Comparison of ENCODE assay signal across 8 cellular contexts in the genomic region with DNA sequence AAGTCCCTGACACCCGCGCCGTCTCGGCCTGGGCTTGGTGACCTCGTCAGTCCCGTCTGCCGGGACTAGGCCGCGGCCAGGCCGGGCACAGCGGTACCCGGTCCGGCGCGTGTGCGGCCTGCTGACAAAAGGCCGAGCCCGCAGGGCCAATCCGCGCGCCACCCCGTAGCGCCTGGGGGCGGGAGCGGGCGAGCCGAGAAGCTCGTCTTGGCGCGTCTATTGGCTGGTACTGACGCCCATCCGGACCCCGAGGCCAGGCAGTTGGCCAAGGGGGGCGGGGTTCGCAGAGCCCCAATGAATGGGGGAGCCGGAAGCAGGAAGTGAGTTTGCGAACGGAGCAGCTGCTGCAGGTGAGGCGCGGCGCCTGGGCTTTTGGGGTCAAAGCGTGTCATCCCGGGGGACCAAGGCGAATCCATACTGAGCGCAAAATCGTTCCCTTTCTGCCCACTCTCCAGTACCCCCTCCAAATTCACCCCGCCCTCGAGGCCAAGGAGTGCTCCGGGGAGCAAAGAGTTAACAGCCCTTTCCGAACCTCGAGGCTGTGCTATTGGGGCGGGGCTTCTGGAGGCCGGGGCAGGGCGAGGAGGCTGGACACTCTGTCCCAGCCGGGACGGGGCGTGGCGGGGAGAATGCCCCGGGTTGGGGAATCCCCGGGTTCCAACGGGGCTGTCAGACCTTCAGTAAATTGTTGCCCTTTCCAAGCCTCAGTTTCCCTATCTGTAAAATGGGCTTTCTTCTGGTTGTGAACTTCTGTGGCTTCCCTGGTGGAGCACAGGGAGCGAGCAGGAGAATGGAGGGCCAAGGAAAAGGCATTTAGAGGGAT. TPM values are rescaled to one million over a fixed set of nuclear protein-coding genes. Genes with fewer than 3 reads are reported as not detected.
DNase-seq lines count a peak whose midpoint lies in the region; ATAC-seq and FAIRE-seq lines count a peak whose summit lies in the region.

A gene with protein sequence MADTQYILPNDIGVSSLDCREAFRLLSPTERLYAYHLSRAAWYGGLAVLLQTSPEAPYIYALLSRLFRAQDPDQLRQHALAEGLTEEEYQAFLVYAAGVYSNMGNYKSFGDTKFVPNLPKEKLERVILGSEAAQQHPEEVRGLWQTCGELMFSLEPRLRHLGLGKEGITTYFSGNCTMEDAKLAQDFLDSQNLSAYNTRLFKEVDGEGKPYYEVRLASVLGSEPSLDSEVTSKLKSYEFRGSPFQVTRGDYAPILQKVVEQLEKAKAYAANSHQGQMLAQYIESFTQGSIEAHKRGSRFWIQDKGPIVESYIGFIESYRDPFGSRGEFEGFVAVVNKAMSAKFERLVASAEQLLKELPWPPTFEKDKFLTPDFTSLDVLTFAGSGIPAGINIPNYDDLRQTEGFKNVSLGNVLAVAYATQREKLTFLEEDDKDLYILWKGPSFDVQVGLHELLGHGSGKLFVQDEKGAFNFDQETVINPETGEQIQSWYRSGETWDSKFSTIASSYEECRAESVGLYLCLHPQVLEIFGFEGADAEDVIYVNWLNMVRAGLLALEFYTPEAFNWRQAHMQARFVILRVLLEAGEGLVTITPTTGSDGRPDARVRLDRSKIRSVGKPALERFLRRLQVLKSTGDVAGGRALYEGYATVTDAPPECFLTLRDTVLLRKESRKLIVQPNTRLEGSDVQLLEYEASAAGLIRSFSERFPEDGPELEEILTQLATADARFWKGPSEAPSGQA (plus strand): TSS at position 319 of the 823 bp plus-strand sequence. CDS start 1,767 bp downstream, outside the sequence.

- ATAC-seq in GM21367 (IDR thresholded peaks at IDR 0.05; ENCODE audit: unreplicated experiment), result peak; percentile 75
- peak; percentile 98 for ATAC-seq in activated CD8-positive, alpha-beta memory T cell treated with anti-CD3 and anti-CD28 coated beads, Interleukin-2, amount 10 ng/mL, durations not matched to agents 7 days and 5 days

- peak within 1 kb of the TSS; percentile 91 for H3K4me3 Mint-ChIP-seq in activated CD8-positive, alpha-beta memory T cell treated with anti-CD3 and anti-CD28 coated beads, Interleukin-2, amount 10 ng/mL, durations not matched to agents 7 days and 5 days

- peaks cover 7% of the 10 kb centered on the region for H3K36me3 Mint-ChIP-seq in activated CD8-positive, alpha-beta memory T cell treated with anti-CD3 and anti-CD28 coated beads, Interleukin-2, amount 10 ng/mL, durations not matched to agents 7 days and 5 days

- no peaks in the 10 kb centered on the region for H3K36me3 ChIP-seq in endocrine pancreas (ENCODE audit: control insufficient read depth, insufficient read depth, low read length)

- H3K4me3 ChIP-seq in endocrine pancreas (ENCODE audit: control insufficient read depth, insufficient read depth, low read length), result peak within 1 kb of the TSS; percentile 27

- no peaks in the 10 kb centered on the region for H3K4me1 ChIP-seq in endocrine pancreas (ENCODE audit: control insufficient read depth, insufficient read depth, low read length)

- FAIRE-seq in HTR-8/SVneo (lab: Jason Lieb, UNC), result peak; percentile 99

- peak within 1 kb of the TSS; percentile 66 for H3K9ac ChIP-seq in endocrine pancreas (ENCODE audit: control insufficient read depth, insufficient read depth, low read length)

- peak; percentile 98 for DNase-seq in COLO829 (ENCODE audit: low spot score)
- peak; percentile 100 for DNase-seq in HTR-8/SVneo (ENCODE audit: insufficient read length, low spot score)
- peak; percentile 95 for DNase-seq in NOMO-1 treated with dmso at 0.1 percent for 144 hours (lab: John Stamatoyannopoulos, UW; ENCODE audit: unreplicated experiment)
- peak; percentile 98 for DNase-seq in activated CD8-positive, alpha-beta memory T cell treated with anti-CD3 and anti-CD28 coated beads, Interleukin-2, amount 10 ng/mL, durations not matched to agents 7 days and 5 days
- peak; percentile 99 for DNase-seq in mesenteric fat pad (ENCODE audit: low spot score)
- peak; percentile 80 for DNase-seq in stimulated activated CD8-positive, alpha-beta memory T cell treated with anti-CD3 and anti-CD28 coated beads, Interleukin-15, amount 100 ng/mL, for 24 hours (ENCODE audit: low read depth)

- no peaks in the 10 kb centered on the region for H3K27me3 ChIP-seq in endocrine pancreas (ENCODE audit: control insufficient read depth, insufficient read depth, low read length)

- H3K4me1 Mint-ChIP-seq in activated CD8-positive, alpha-beta memory T cell treated with anti-CD3 and anti-CD28 coated beads, Interleukin-2, amount 10 ng/mL, durations not matched to agents 7 days and 5 days, result peaks cover 33% of the 10 kb centered on the region

- H3K9me3 Mint-ChIP-seq in activated CD8-positive, alpha-beta memory T cell treated with anti-CD3 and anti-CD28 coated beads, Interleukin-2, amount 10 ng/mL, durations not matched to agents 7 days and 5 days (ENCODE audit: low read depth), result no peaks in the 10 kb centered on the region

- peak within 1 kb of the TSS; percentile 93 for H3K27ac Mint-ChIP-seq in activated CD8-positive, alpha-beta memory T cell treated with anti-CD3 and anti-CD28 coated beads, Interleukin-2, amount 10 ng/mL, durations not matched to agents 7 days and 5 days

- no peaks in the 10 kb centered on the region for H3K27me3 Mint-ChIP-seq in activated CD8-positive, alpha-beta memory T cell treated with anti-CD3 and anti-CD28 coated beads, Interleukin-2, amount 10 ng/mL, durations not matched to agents 7 days and 5 days

- CTCF ChIA-PET in activated CD8-positive, alpha-beta memory T cell treated with anti-CD3 and anti-CD28 coated beads, Interleukin-2, amount 10 ng/mL, durations not matched to agents 7 days and 5 days (lab: Charles Lee), result interaction anchor here (0.9 to 3.7 kb wide), 14 partner anchors 9 to 198 kb away, joined by 3 to 43 read pairs (median 6); a partner anchor contains a TSS

- no peaks in the 10 kb centered on the region for H3K9me3 ChIP-seq in endocrine pancreas (ENCODE audit: control insufficient read depth, low read length)

RNA-seq across cellular contexts. Expression of the gene that starts here (rescaled TPM):
- total RNA-seq in activated CD8-positive, alpha-beta memory T cell treated with anti-CD3 and anti-CD28 coated beads, Interleukin-2, amount 10 ng/mL, durations not matched to agents 7 days and 5 days, result 10 to 100 TPM; 54.2 to 79.6 TPM
- total RNA-seq in mesenteric fat pad, result 26.5 TPM

Comparison
In these comparisons a context has a peak if more than half of its experiments do, and no peak if none do; other contexts are left out.
1. Peak in every context shown above with its lines: DNase-seq, ATAC-seq and H3K4me3 ChIP-seq.